ENCODE assay signal across 9 cellular contexts in genomic region chr2:45771251-45771650, GRCh38.
DNase-seq lines count a peak whose midpoint lies in the region; ATAC-seq, FAIRE-seq and TF ChIP-seq lines count a peak whose summit lies in the region.
"Had no signal": no experiment of that assay in that cellular context is flagged by ENCODE, and none has a peak within 500 bp of the region (broad histone marks: within the 10 kb centered on the region; RNA-seq: fewer than 3 reads in every experiment).

No MANE protein-coding gene starts in this region.

- DNase-seq in AG20443 (ENCODE audit: low spot score): peak; percentile 43
- DNase-seq in NCI-H1694 treated with DMSO at 0.1 percent for 48 hours (lab: John Stamatoyannopoulos, UW): peak; percentile 63
- DNase-seq in choroid plexus epithelial cell (ENCODE audit: low read depth): peak; percentile 20
- DNase-seq in midbrain (lab: John Stamatoyannopoulos, UW): peak; percentile 25
- DNase-seq in H54 (ENCODE audit: insufficient read length, low spot score): no peak
- no peak for DNase-seq in omental fat pad (ENCODE audit: low spot score)
- DNase-seq in GM13977 (ENCODE audit: low spot score): no peak
- no peak for DNase-seq in stimulated activated naive CD8-positive, alpha-beta T cell treated with anti-CD3 and anti-CD28 coated beads, Interleukin-15, amount 100 ng/mL, for 72 hours
- DNase-seq: DND-41 had no signal

- TF ChIP-seq CTCF in choroid plexus epithelial cell (conservative IDR thresholded peaks at IDR 0.05; ENCODE audit: low read depth, low read length): no peak
- TF ChIP-seq CTCF in omental fat pad (IDR thresholded peaks at IDR 0.05): no peak
- TF ChIP-seq CTCF in GM13977 (IDR thresholded peaks at IDR 0.05; ENCODE audit: extremely low read depth, insufficient read depth, missing control alignments): no peak

- peak overlapping the region; percentile 14 for H3K4me3 ChIP-seq in choroid plexus epithelial cell (ENCODE audit: low read depth, low read length)

- FAIRE-seq in H54 (lab: Jason Lieb, UNC): no peak

- in situ Hi-C loops in GM13977 (cut with MboI; ENCODE audit: low pct_unique_long_range_greater_than_20kb, low sequenced_read_pairs, unreplicated experiment): no loop called here

- no peak for TF ChIP-seq POLR2A in H54 (IDR thresholded peaks at IDR 0.05; ENCODE audit: low read depth, low read length)

- peaks cover 11% of the 10 kb centered on the region for H3K4me1 Mint-ChIP-seq in stimulated activated naive CD8-positive, alpha-beta T cell treated with anti-CD3 and anti-CD28 coated beads, Interleukin-15, amount 100 ng/mL, for 72 hours

- no peaks in the 10 kb centered on the region for H3K27me3 Mint-ChIP-seq in stimulated activated naive CD8-positive, alpha-beta T cell treated with anti-CD3 and anti-CD28 coated beads, Interleukin-15, amount 100 ng/mL, for 72 hours

- peak overlapping the region in 1 of 2 donors; percentile 95 for H3K27ac Mint-ChIP-seq in stimulated activated naive CD8-positive, alpha-beta T cell treated with anti-CD3 and anti-CD28 coated beads, Interleukin-15, amount 100 ng/mL, for 72 hours

- ATAC-seq in omental fat pad (ENCODE audit: low FRiP score): no peak
- no peak for ATAC-seq in stimulated activated naive CD8-positive, alpha-beta T cell treated with anti-CD3 and anti-CD28 coated beads, Interleukin-15, amount 100 ng/mL, for 72 hours

- no peak overlapping the region for H3K4me3 Mint-ChIP-seq in stimulated activated naive CD8-positive, alpha-beta T cell treated with anti-CD3 and anti-CD28 coated beads, Interleukin-15, amount 100 ng/mL, for 72 hours

- H3K9me3 Mint-ChIP-seq in stimulated activated naive CD8-positive, alpha-beta T cell treated with anti-CD3 and anti-CD28 coated beads, Interleukin-15, amount 100 ng/mL, for 72 hours: no peaks in the 10 kb centered on the region

Comparison
In these comparisons a context has a peak if more than half of its experiments do, and no peak if none do; other contexts are left out.
1. DNase-seq: peak in AG20443 (single experiment), NCI-H1694 treated with DMSO at 0.1 percent for 48 hours (single experiment), choroid plexus epithelial cell (single experiment) and midbrain (single experiment); none in H54 (single experiment), omental fat pad (single experiment), GM13977 (single experiment) and stimulated activated naive CD8-positive, alpha-beta T cell treated with anti-CD3 and anti-CD28 coated beads, Interleukin-15, amount 100 ng/mL, for 72 hours (0 of 2).